Comparison of ENCODE assay signal across 1 cellular context in the genomic region with DNA sequence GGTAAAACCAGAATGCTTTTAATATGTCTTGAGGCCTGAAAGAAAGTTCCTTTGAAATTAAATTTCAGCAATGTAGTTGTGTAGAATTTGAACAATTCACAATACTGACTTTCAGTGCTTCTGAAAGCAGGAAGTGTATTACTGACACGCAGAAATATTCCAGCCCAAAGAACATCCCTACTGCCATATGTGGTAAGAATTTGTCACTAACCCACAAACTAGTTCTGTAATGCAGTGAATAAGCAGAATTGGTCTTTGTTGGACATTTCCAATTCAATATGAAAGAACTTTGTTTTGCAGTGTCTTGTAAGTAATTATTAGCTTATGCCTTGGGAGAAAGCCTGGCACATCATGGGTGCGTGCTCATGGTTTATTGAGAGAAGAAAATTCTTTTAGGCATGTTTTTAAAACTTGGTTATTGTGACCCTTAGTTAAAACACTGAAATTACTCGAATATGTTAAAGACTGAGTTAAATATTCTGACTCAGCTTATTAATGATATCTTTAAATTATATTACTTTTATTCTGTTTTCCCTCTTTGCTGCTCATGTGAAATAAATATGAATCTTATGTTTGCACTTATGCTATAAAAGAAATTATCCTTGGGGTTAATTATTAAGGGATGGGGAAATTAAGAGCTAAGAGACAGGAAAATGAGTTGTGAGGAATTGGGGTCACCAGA.
TF ChIP-seq lines count a peak whose summit lies in the region.

No MANE protein-coding gene starts in this region.

TF ChIP-seq in SK-N-SH, 30 proteins besides CTCF, POLR2A, EP300 and RAD21 (continued from another document):
- TF ChIP-seq, protein P1, sequence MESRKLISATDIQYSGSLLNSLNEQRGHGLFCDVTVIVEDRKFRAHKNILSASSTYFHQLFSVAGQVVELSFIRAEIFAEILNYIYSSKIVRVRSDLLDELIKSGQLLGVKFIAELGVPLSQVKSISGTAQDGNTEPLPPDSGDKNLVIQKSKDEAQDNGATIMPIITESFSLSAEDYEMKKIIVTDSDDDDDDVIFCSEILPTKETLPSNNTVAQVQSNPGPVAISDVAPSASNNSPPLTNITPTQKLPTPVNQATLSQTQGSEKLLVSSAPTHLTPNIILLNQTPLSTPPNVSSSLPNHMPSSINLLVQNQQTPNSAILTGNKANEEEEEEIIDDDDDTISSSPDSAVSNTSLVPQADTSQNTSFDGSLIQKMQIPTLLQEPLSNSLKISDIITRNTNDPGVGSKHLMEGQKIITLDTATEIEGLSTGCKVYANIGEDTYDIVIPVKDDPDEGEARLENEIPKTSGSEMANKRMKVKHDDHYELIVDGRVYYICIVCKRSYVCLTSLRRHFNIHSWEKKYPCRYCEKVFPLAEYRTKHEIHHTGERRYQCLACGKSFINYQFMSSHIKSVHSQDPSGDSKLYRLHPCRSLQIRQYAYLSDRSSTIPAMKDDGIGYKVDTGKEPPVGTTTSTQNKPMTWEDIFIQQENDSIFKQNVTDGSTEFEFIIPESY (IDR thresholded peaks at IDR 0.05; ENCODE audit: borderline replicate concordance, low read depth) = no peak
- TF ChIP-seq, protein P2, sequence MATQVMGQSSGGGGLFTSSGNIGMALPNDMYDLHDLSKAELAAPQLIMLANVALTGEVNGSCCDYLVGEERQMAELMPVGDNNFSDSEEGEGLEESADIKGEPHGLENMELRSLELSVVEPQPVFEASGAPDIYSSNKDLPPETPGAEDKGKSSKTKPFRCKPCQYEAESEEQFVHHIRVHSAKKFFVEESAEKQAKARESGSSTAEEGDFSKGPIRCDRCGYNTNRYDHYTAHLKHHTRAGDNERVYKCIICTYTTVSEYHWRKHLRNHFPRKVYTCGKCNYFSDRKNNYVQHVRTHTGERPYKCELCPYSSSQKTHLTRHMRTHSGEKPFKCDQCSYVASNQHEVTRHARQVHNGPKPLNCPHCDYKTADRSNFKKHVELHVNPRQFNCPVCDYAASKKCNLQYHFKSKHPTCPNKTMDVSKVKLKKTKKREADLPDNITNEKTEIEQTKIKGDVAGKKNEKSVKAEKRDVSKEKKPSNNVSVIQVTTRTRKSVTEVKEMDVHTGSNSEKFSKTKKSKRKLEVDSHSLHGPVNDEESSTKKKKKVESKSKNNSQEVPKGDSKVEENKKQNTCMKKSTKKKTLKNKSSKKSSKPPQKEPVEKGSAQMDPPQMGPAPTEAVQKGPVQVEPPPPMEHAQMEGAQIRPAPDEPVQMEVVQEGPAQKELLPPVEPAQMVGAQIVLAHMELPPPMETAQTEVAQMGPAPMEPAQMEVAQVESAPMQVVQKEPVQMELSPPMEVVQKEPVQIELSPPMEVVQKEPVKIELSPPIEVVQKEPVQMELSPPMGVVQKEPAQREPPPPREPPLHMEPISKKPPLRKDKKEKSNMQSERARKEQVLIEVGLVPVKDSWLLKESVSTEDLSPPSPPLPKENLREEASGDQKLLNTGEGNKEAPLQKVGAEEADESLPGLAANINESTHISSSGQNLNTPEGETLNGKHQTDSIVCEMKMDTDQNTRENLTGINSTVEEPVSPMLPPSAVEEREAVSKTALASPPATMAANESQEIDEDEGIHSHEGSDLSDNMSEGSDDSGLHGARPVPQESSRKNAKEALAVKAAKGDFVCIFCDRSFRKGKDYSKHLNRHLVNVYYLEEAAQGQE (IDR thresholded peaks at IDR 0.05; ENCODE audit: low read depth, low read length) = no peak
- no peak for TF ChIP-seq JUND (IDR thresholded peaks at IDR 0.05)
- peak; percentile 27; the same call in 1 of the 2 replicates for TF ChIP-seq TEAD4 (IDR thresholded peaks at IDR 0.05; ENCODE audit: borderline replicate concordance, insufficient read depth)
